In genomic region chr11:45082744-45083543, GRCh38 we compare ENCODE assay signal across 14 cellular contexts.
DNase-seq lines count a peak whose midpoint lies in the region; ATAC-seq lines count a peak whose summit lies in the region.
"Had no signal": no experiment of that assay in that cellular context is flagged by ENCODE, and none has a peak within 500 bp of the region (broad histone marks: within the 10 kb centered on the region; RNA-seq: fewer than 3 reads in every experiment).

No MANE protein-coding gene starts in this region.

- peak overlapping the region; percentile 56 for H3K27ac Mint-ChIP-seq in activated naive CD4-positive, alpha-beta T cell treated with anti-CD3 and anti-CD28 coated beads, Interleukin-2, amount 50 U/mL, for 24 hours
- H3K27ac Mint-ChIP-seq in stimulated activated naive B cell treated with anti-CD40 and anti-IgM and Interleukin-4, amounts not matched to agents 10 μg/mL and 1 μg/mL and 100 μg/mL, for 72 hours = peak overlapping the region; percentile 91

- H3K4me3 Mint-ChIP-seq in activated naive CD4-positive, alpha-beta T cell treated with anti-CD3 and anti-CD28 coated beads, Interleukin-2, amount 50 U/mL, for 24 hours = no peak overlapping the region
- H3K4me3 Mint-ChIP-seq in stimulated activated naive B cell treated with anti-CD40 and anti-IgM and Interleukin-4, amounts not matched to agents 10 μg/mL and 1 μg/mL and 100 μg/mL, for 72 hours = peak overlapping the region; percentile 47 to 76

- ATAC-seq in stimulated activated naive B cell treated with anti-CD40 and anti-IgM and Interleukin-4, amounts not matched to agents 10 μg/mL and 1 μg/mL and 100 μg/mL, for 72 hours (replicated peaks) = peak; percentile 81 to 84
- no peak for ATAC-seq in GM18870 (IDR thresholded peaks at IDR 0.05; ENCODE audit: unreplicated experiment)
- no peak for ATAC-seq in GM18868 (IDR thresholded peaks at IDR 0.05; ENCODE audit: unreplicated experiment)
- ATAC-seq: activated CD4-positive, CD25-positive, alpha-beta regulatory T cell treated with anti-CD3 and anti-CD28 coated beads, Interleukin-2, amount 50 U/mL, for 24 hours; Right ventricle myocardium inferior had no signal

- peaks cover 56% of the 10 kb centered on the region for H3K4me1 Mint-ChIP-seq in activated naive CD4-positive, alpha-beta T cell treated with anti-CD3 and anti-CD28 coated beads, Interleukin-2, amount 50 U/mL, for 24 hours
- peaks cover 56 to 95% of the 10 kb centered on the region in 2 donors for H3K4me1 Mint-ChIP-seq in stimulated activated naive B cell treated with anti-CD40 and anti-IgM and Interleukin-4, amounts not matched to agents 10 μg/mL and 1 μg/mL and 100 μg/mL, for 72 hours

- H3K27me3 Mint-ChIP-seq in activated naive CD4-positive, alpha-beta T cell treated with anti-CD3 and anti-CD28 coated beads, Interleukin-2, amount 50 U/mL, for 24 hours = no peaks in the 10 kb centered on the region
- no peaks in the 10 kb centered on the region for H3K27me3 Mint-ChIP-seq in stimulated activated naive B cell treated with anti-CD40 and anti-IgM and Interleukin-4, amounts not matched to agents 10 μg/mL and 1 μg/mL and 100 μg/mL, for 72 hours

- H3K36me3 Mint-ChIP-seq in activated naive CD4-positive, alpha-beta T cell treated with anti-CD3 and anti-CD28 coated beads, Interleukin-2, amount 50 U/mL, for 24 hours = peaks cover 4% of the 10 kb centered on the region
- peaks cover 8 to 18% of the 10 kb centered on the region in 2 donors for H3K36me3 Mint-ChIP-seq in stimulated activated naive B cell treated with anti-CD40 and anti-IgM and Interleukin-4, amounts not matched to agents 10 μg/mL and 1 μg/mL and 100 μg/mL, for 72 hours

- no peaks in the 10 kb centered on the region for H3K9me3 Mint-ChIP-seq in activated naive CD4-positive, alpha-beta T cell treated with anti-CD3 and anti-CD28 coated beads, Interleukin-2, amount 50 U/mL, for 24 hours
- peaks cover 8 to 10% of the 10 kb centered on the region in 2 donors for H3K9me3 Mint-ChIP-seq in stimulated activated naive B cell treated with anti-CD40 and anti-IgM and Interleukin-4, amounts not matched to agents 10 μg/mL and 1 μg/mL and 100 μg/mL, for 72 hours

- DNase-seq in activated naive CD4-positive, alpha-beta T cell (lab: John Stamatoyannopoulos, UW) = no peak
- DNase-seq in NOMO-1 treated with DMSO at 0.1 percent for 48 hours (lab: John Stamatoyannopoulos, UW; ENCODE audit: unreplicated experiment) (peak; percentile 83), germinal center (ENCODE audit: low spot score) (peak; percentile 69), NCI-H345 (lab: John Stamatoyannopoulos, UW) (no peak)
- DNase-seq in stimulated activated naive B cell treated with anti-CD40 and anti-IgM and Interleukin-4, amounts not matched to agents 10 μg/mL and 1 μg/mL and 100 μg/mL, for 72 hours = peak; percentile 53
- DNase-seq: activated naive CD4-positive, alpha-beta T cell treated with anti-CD3 and anti-CD28 coated beads, Interleukin-2, amount 50 U/mL, for 16 hours; left ventricle myocardium inferior; NCI-H2171; stimulated activated CD4-positive, alpha-beta T cell treated with anti-CD3 and anti-CD28 coated beads, Interleukin-4, amount 100 ng/mL, for 1 hour had no signal

Comparison
In these comparisons a context has a peak if more than half of its experiments do, and no peak if none do; other contexts are left out.
1. DNase-seq: peak in NOMO-1 treated with DMSO at 0.1 percent for 48 hours (single experiment), germinal center (single experiment) and stimulated activated naive B cell treated with anti-CD40 and anti-IgM and Interleukin-4, amounts not matched to agents 10 μg/mL and 1 μg/mL and 100 μg/mL, for 72 hours (single experiment); none in activated naive CD4-positive, alpha-beta T cell (0 of 4) and NCI-H345 (single experiment).
2. ATAC-seq: peak in stimulated activated naive B cell treated with anti-CD40 and anti-IgM and Interleukin-4, amounts not matched to agents 10 μg/mL and 1 μg/mL and 100 μg/mL, for 72 hours (2 of 2); none in GM18870 (single experiment) and GM18868 (single experiment).